In genomic region chr6:25961619-25962367, GRCh38 we compare ENCODE assay signal across 9 cellular contexts. TPM values are rescaled to one million over a fixed set of nuclear protein-coding genes. Genes with fewer than 3 reads are reported as not detected.
DNase-seq lines count a peak whose midpoint lies in the region; ATAC-seq and TF ChIP-seq lines count a peak whose summit lies in the region.
"Had no signal": no experiment of that assay in that cellular context is flagged by ENCODE, and none has a peak within 500 bp of the region (broad histone marks: within the 10 kb centered on the region; RNA-seq: fewer than 3 reads in every experiment).

No MANE protein-coding gene starts in this region.

- H3K4me3 ChIP-seq in AG04450 (ENCODE audit: low read depth, low read length) (peak overlapping the region; percentile 77), ascending aorta (peak overlapping the region; percentile 56 to 94), mononuclear cell (ENCODE audit: low read length) (peak overlapping the region; percentile 99)

- peaks cover 6 to 26% of the 10 kb centered on the region in 2 donors for H3K4me1 ChIP-seq in ascending aorta
- H3K4me1 ChIP-seq in mononuclear cell (ENCODE audit: insufficient read depth, low read length) = peaks cover 64% of the 10 kb centered on the region

- TF ChIP-seq CTCF in AG04450 (IDR thresholded peaks at IDR 0.05; ENCODE audit: low read depth, low read length) (no peak), ascending aorta (IDR thresholded peaks at IDR 0.05) (peak; percentile 4 to 25 (median 19))

- intact Hi-C loops in ascending aorta (cut with DNase I) = loop anchor here (1.0 to 5.0 kb wide), 2 partner anchors 31 to 39 kb away; no protein-coding TSS in a partner anchor

- CTCF ChIA-PET in AG04450 (lab: Charles Lee) = interaction anchor here (1.1 to 1.7 kb wide), 2 partner anchors 31 to 41 kb away, joined by 3 to 8 read pairs; no protein-coding TSS in a partner anchor

- ATAC-seq in HG03045 (IDR thresholded peaks at IDR 0.05; ENCODE audit: unreplicated experiment) (peak; percentile 21), GM18870 (IDR thresholded peaks at IDR 0.05; ENCODE audit: unreplicated experiment) (no peak)

- H3K9me3 ChIP-seq in AG04450 (ENCODE audit: control insufficient read depth, insufficient read depth, low read length) (no peaks in the 10 kb centered on the region), ascending aorta (no peaks in the 10 kb centered on the region), mononuclear cell (ENCODE audit: low read depth, low read length) (no peaks in the 10 kb centered on the region)

- peak overlapping the region; percentile 83 for H3K27ac ChIP-seq in AG04450 (ENCODE audit: low read depth, low read length)
- peak overlapping the region; percentile 94 to 98 for H3K27ac ChIP-seq in ascending aorta

- peaks cover 11 to 18% of the 10 kb centered on the region in 2 donors for H3K36me3 ChIP-seq in ascending aorta

- POLR2A ChIA-PET in AG04450 (lab: Yijun Ruan, JAX) = interaction anchor here (0.6 to 1.1 kb wide), 2 partner anchors 9 to 25 kb away, joined by 3 to 4 read pairs; no protein-coding TSS in a partner anchor

- DNase-seq in AG04450 (ENCODE audit: low read depth, low spot score) (no peak), ascending aorta (ENCODE audit: low spot score in 2 of 2) (no peak), HuH-7 (ENCODE audit: low spot score) (no peak), NCI-H446 (lab: John Stamatoyannopoulos, UW) (no peak), SKM-1 treated with dmso at 0.1 percent for 144 hours (lab: John Stamatoyannopoulos, UW; ENCODE audit: unreplicated experiment) (no peak)

- H3K27me3 ChIP-seq in AG04450 (ENCODE audit: control insufficient read depth, insufficient read depth, low read length) (no peaks in the 10 kb centered on the region), ascending aorta (no peaks in the 10 kb centered on the region), mononuclear cell (ENCODE audit: insufficient read depth, low read length) (no peaks in the 10 kb centered on the region)

RNA-seq across cellular contexts. Expression of gene TRIM38, which starts 0.8 kb away (rescaled TPM):
- polyA plus RNA-seq in AG04450 (2011; rRNA removed) = 8.2 and 9.1 TPM in 2 replicates
- 10.2 and 11.4 TPM in 2 replicates for polyA minus RNA-seq in AG04450 (2011; rRNA and poly(A)+ RNA removed)
- total RNA-seq in ascending aorta (7.6 TPM), mononuclear cell (18.7 TPM)

RNA-seq across cellular contexts. Expression of gene SLC17A2, which starts 31.3 kb away (rescaled TPM):
- polyA plus RNA-seq in AG04450 (2011; rRNA removed) = not detected in 2 replicates
- not detected in 2 replicates for polyA minus RNA-seq in AG04450 (2011; rRNA and poly(A)+ RNA removed)
- total RNA-seq in ascending aorta (not detected), mononuclear cell (not detected)
- polyA plus RNA-seq: adipose tissue had no signal
